ENCODE assay signal across 14 cellular contexts in the genomic region with DNA sequence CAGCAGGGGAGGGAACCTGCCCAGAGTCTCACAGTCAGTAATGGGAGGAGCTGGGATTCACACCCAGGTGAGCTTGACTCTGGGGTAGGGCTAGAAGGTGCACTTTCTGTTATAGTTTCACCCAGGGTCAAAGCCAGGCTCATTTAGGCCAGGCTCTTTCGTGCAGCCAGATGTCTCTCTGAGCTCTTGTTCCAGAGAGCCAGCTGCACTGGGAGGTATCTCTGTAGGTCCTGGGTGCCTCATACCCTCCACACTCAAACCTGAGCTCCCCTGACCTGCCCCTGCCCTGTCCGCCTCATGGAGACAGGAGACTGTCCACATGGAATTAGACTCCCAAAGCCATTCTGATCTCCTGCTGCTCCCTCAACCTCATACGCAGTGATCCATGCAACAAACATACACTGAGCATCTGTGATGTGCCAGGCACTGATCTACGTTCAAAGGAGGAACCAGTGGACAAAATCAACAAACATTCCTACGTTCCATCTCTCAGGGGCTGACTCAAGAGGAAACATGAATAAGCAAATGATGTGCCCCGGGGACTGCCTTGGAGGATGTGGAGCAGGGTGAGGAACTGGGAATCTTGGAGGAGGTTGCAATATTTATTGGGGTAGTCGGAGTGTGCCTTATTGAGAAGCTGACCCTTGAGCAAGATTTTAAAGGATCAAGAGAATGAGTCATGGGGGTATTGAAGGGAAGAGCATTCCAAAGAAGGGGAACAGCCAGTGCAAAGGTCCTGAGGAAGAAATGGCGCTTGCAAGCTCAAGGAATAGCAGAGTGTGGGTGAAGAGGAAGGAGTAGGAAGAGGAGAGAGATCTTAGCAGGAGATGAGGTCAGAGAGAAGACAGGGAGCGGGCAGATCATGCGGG.
DNase-seq lines count a peak whose midpoint lies in the region; ATAC-seq and TF ChIP-seq lines count a peak whose summit lies in the region.
"Had no signal": no experiment of that assay in that cellular context is flagged by ENCODE, and none has a peak within 500 bp of the region (broad histone marks: within the 10 kb centered on the region; RNA-seq: fewer than 3 reads in every experiment).

No MANE protein-coding gene starts in this region.

- no peak overlapping the region for H3K4me3 Mint-ChIP-seq in natural killer cell treated with Interleukin-12 subunit alpha and Interleukin-12 subunit beta and Interleukin-15 and Interleukin-18, amount 100 ng/mL, for 72 hours
- no peak overlapping the region for H3K4me3 Mint-ChIP-seq in natural killer cell
- H3K4me3 Mint-ChIP-seq in GM23338 = no peak overlapping the region
- H3K4me3 Mint-ChIP-seq in CD8-positive, alpha-beta T cell = no peak overlapping the region
- H3K4me3 Mint-ChIP-seq: neural crest cell, WTC11 had no signal

- H3K27ac Mint-ChIP-seq in natural killer cell treated with Interleukin-12 subunit alpha and Interleukin-12 subunit beta and Interleukin-15 and Interleukin-18, amount 100 ng/mL, for 72 hours = peak overlapping the region; percentile 7 to 49
- no peak overlapping the region for H3K27ac Mint-ChIP-seq in natural killer cell
- no peak overlapping the region for H3K27ac Mint-ChIP-seq in GM23338
- no peak overlapping the region for H3K27ac Mint-ChIP-seq in CD8-positive, alpha-beta T cell
- H3K27ac Mint-ChIP-seq: WTC11 had no signal

- H3K36me3 ChIP-seq in GM23338 (ENCODE audit: insufficient read depth) (no peaks in the 10 kb centered on the region), OCI-LY7 (ENCODE audit: insufficient read depth, low read length) (no peaks in the 10 kb centered on the region)
- H3K36me3 ChIP-seq in CD8-positive, alpha-beta T cell (ENCODE audit: insufficient read depth, low read length) = no peaks in the 10 kb centered on the region

- no peak for DNase-seq in natural killer cell treated with Interleukin-12 subunit alpha and Interleukin-12 subunit beta and Interleukin-15 and Interleukin-18, amount 100 ng/mL, for 72 hours (ENCODE audit: low spot score)
- DNase-seq in natural killer cell (no peak), SW 1271 (lab: John Stamatoyannopoulos, UW) (peak; percentile 43 to 65), fibroblast of pulmonary artery (ENCODE audit: low read depth) (peak; percentile 88), GM23338 (ENCODE audit: low spot score) (no peak), OCI-LY7 (ENCODE audit: low spot score) (no peak), NK-92 (lab: John Stamatoyannopoulos, UW; ENCODE audit: unreplicated experiment) (no peak)
- no peak for DNase-seq in CD8-positive, alpha-beta T cell
- DNase-seq: activated gamma-delta T cell treated with Interleukin-2 at 50 U/mL for 16 hours; C1 segment of cervical spinal cord; effector memory CD4-positive, alpha-beta T cell; NCI-H187 treated with DMSO at 0.1 percent for 48 hours had no signal

- no peaks in the 10 kb centered on the region for H3K9me3 Mint-ChIP-seq in natural killer cell treated with Interleukin-12 subunit alpha and Interleukin-12 subunit beta and Interleukin-15 and Interleukin-18, amount 100 ng/mL, for 72 hours
- H3K9me3 Mint-ChIP-seq in natural killer cell = no peaks in the 10 kb centered on the region
- no peaks in the 10 kb centered on the region for H3K9me3 Mint-ChIP-seq in GM23338
- no peaks in the 10 kb centered on the region for H3K9me3 Mint-ChIP-seq in CD8-positive, alpha-beta T cell
- H3K9me3 Mint-ChIP-seq: neural crest cell, WTC11 had no signal

- ATAC-seq in natural killer cell treated with Interleukin-12 subunit alpha and Interleukin-12 subunit beta and Interleukin-15 and Interleukin-18, amount 100 ng/mL, for 72 hours = no peak
- ATAC-seq in natural killer cell (no peak), GM23338 (no peak)
- no peak for ATAC-seq in CD8-positive, alpha-beta T cell
- ATAC-seq: WTC11 had no signal

- POLR2A ChIA-PET in OCI-LY7 (lab: Charles Lee) = no interaction called here
- POLR2A ChIA-PET in CD8-positive, alpha-beta T cell (lab: Charles Lee) = no interaction called here

- H3K4me3 ChIP-seq in fibroblast of pulmonary artery (replicated peaks; ENCODE audit: low read depth, low read length) = no peak overlapping the region
- H3K4me3 ChIP-seq in GM23338 = no peak overlapping the region
- H3K4me3 ChIP-seq in OCI-LY7 (ENCODE audit: low read depth, low read length, poor library complexity, severe bottlenecking) = no peak overlapping the region
- H3K4me3 ChIP-seq in CD8-positive, alpha-beta T cell (ENCODE audit: low read depth, low read length) = no peak overlapping the region

- H3K36me3 Mint-ChIP-seq in natural killer cell treated with Interleukin-12 subunit alpha and Interleukin-12 subunit beta and Interleukin-15 and Interleukin-18, amount 100 ng/mL, for 72 hours = no peaks in the 10 kb centered on the region
- H3K36me3 Mint-ChIP-seq in natural killer cell (no peaks in the 10 kb centered on the region), GM23338 (ENCODE audit: low read depth) (no peaks in the 10 kb centered on the region; the same call in 2 of the 3 replicates)
- no peaks in the 10 kb centered on the region for H3K36me3 Mint-ChIP-seq in CD8-positive, alpha-beta T cell
- H3K36me3 Mint-ChIP-seq: WTC11 had no signal

- H3K4me2 ChIP-seq in GM23338 = no peak overlapping the region
- H3K4me2 ChIP-seq in OCI-LY7 (ENCODE audit: low read length) = no peak overlapping the region

- H3F3A ChIP-seq in GM23338 (replicated peaks; ENCODE audit: low read depth) = no peaks in the 10 kb centered on the region

- H3K79me2 ChIP-seq in GM23338 (replicated peaks; ENCODE audit: insufficient read depth) = no peaks in the 10 kb centered on the region
- H3K79me2 ChIP-seq in OCI-LY7 (ENCODE audit: insufficient read depth, low read depth, low read length) = no peaks in the 10 kb centered on the region

- intact Hi-C loops in natural killer cell (cut with micrococcal nuclease) = no loop called here
- intact Hi-C loops in OCI-LY7 (cut with micrococcal nuclease; ENCODE audit: unreplicated experiment) = no loop called here
- intact Hi-C loops in CD8-positive, alpha-beta T cell (cut with DNase I, micrococcal nuclease) = loop anchor here (5.0 kb wide), 3 partner anchors 91 to 239 kb away; no protein-coding TSS in a partner anchor

- BruUV-seq in OCI-LY7 (replicated peaks; lab: Mats Ljungman, UMichigan) = no TSS peak

- H3K4me1 ChIP-seq in GM23338 (ENCODE audit: insufficient read depth) (no peaks in the 10 kb centered on the region), OCI-LY7 (ENCODE audit: insufficient read depth, low read length, poor library complexity, severe bottlenecking) (no peaks in the 10 kb centered on the region)
- peaks cover 6% of the 10 kb centered on the region for H3K4me1 ChIP-seq in CD8-positive, alpha-beta T cell (ENCODE audit: insufficient read depth, low read length)

- H2AFZ ChIP-seq in GM23338 (no peak overlapping the region), OCI-LY7 (ENCODE audit: low read length) (no peak overlapping the region)

- H3K27me3 ChIP-seq in GM23338 (ENCODE audit: insufficient read depth) = no peaks in the 10 kb centered on the region
- H3K27me3 ChIP-seq in CD8-positive, alpha-beta T cell (ENCODE audit: insufficient read depth, low read length) = no peaks in the 10 kb centered on the region

- TF ChIP-seq CTCF in natural killer cell (IDR thresholded peaks at IDR 0.05) (no peak), fibroblast of pulmonary artery (IDR thresholded peaks at IDR 0.05; ENCODE audit: low read length, missing control alignments) (no peak), GM23338 (conservative IDR thresholded peaks at IDR 0.05; ENCODE audit: low read depth in 2 of 2) (no peak), OCI-LY7 (conservative IDR thresholded peaks at IDR 0.05; ENCODE audit: low read length) (no peak)
- no peak for TF ChIP-seq CTCF in CD8-positive, alpha-beta T cell (IDR thresholded peaks at IDR 0.05)

- H3K4me1 Mint-ChIP-seq in natural killer cell treated with Interleukin-12 subunit alpha and Interleukin-12 subunit beta and Interleukin-15 and Interleukin-18, amount 100 ng/mL, for 72 hours (ENCODE audit: low read depth in 2 of 2) = peaks cover 39 to 67% of the 10 kb centered on the region in 2 donors
- H3K4me1 Mint-ChIP-seq in natural killer cell = peaks cover 6 to 25% of the 10 kb centered on the region in 2 donors
- H3K4me1 Mint-ChIP-seq in GM23338 = peaks cover 3% of the 10 kb centered on the region; the same call in 2 of the 3 replicates
- peaks cover 33% of the 10 kb centered on the region for H3K4me1 Mint-ChIP-seq in CD8-positive, alpha-beta T cell (ENCODE audit: low read depth)
- H3K4me1 Mint-ChIP-seq: neural crest cell, WTC11 had no signal

- H3K9me2 ChIP-seq in GM23338 (ENCODE audit: insufficient read depth) = no peaks in the 10 kb centered on the region
- H3K9me2 ChIP-seq in OCI-LY7 (ENCODE audit: insufficient read depth, low read length) = no peaks in the 10 kb centered on the region

- no peak overlapping the region for H3K27ac ChIP-seq in GM23338 (ENCODE audit: low read depth)
- H3K27ac ChIP-seq in OCI-LY7 (ENCODE audit: low read depth, low read length, poor library complexity, severe bottlenecking) = no peak overlapping the region
- no peak overlapping the region for H3K27ac ChIP-seq in CD8-positive, alpha-beta T cell (ENCODE audit: low read depth, low read length)

- H4K20me1 ChIP-seq in GM23338 (replicated peaks; ENCODE audit: insufficient read depth) = no peaks in the 10 kb centered on the region
- H4K20me1 ChIP-seq in OCI-LY7 (ENCODE audit: insufficient read depth, low read length) = no peaks in the 10 kb centered on the region

- CTCF ChIA-PET in OCI-LY7 (lab: Charles Lee; ENCODE audit: unreplicated experiment) = no interaction called here
- CTCF ChIA-PET in CD8-positive, alpha-beta T cell (lab: Charles Lee) = interaction anchor here (0.8 kb wide), 1 partner anchor 125 kb away, joined by 3 read pairs; no protein-coding TSS in a partner anchor

- peaks cover 44 to 53% of the 10 kb centered on the region in 2 donors for H3K27me3 Mint-ChIP-seq in natural killer cell treated with Interleukin-12 subunit alpha and Interleukin-12 subunit beta and Interleukin-15 and Interleukin-18, amount 100 ng/mL, for 72 hours
- peaks cover 52 to 60% of the 10 kb centered on the region in 2 donors for H3K27me3 Mint-ChIP-seq in natural killer cell (ENCODE audit: low read depth in 2 of 2)
- peaks cover 10% of the 10 kb centered on the region for H3K27me3 Mint-ChIP-seq in GM23338 (ENCODE audit: insufficient read depth, low read depth, poor library complexity)
- H3K27me3 Mint-ChIP-seq in CD8-positive, alpha-beta T cell (ENCODE audit: low read depth) = no peaks in the 10 kb centered on the region

- no peaks in the 10 kb centered on the region for H3K9me3 ChIP-seq in OCI-LY7 (ENCODE audit: low read length)
- no peaks in the 10 kb centered on the region for H3K9me3 ChIP-seq in CD8-positive, alpha-beta T cell (ENCODE audit: low read length)

TF ChIP-seq in GM23338, 12 proteins besides CTCF, POLR2A, EP300 and RAD21 (continues in another document):
- TF ChIP-seq STAT1 (IDR thresholded peaks at IDR 0.05; ENCODE audit: unreplicated experiment) (no peak), ZNF331 (CRISPR knock-in tag; IDR thresholded peaks at IDR 0.05; ENCODE audit: low read depth) (no peak), JUNB (IDR thresholded peaks at IDR 0.05; ENCODE audit: unreplicated experiment) (no peak), CREB1 (CRISPR knock-in tag; IDR thresholded peaks at IDR 0.05; ENCODE audit: low read depth) (no peak)

Comparison
In these comparisons a context has a peak if more than half of its experiments do, and no peak if none do; other contexts are left out.
1. H3K27ac Mint-ChIP-seq: peak in natural killer cell treated with Interleukin-12 subunit alpha and Interleukin-12 subunit beta and Interleukin-15 and Interleukin-18, amount 100 ng/mL, for 72 hours (2 of 2); none in natural killer cell (0 of 2), GM23338 (single experiment) and CD8-positive, alpha-beta T cell (single experiment).
2. DNase-seq: peak in SW 1271 (2 of 2) and fibroblast of pulmonary artery (single experiment); none in natural killer cell treated with Interleukin-12 subunit alpha and Interleukin-12 subunit beta and Interleukin-15 and Interleukin-18, amount 100 ng/mL, for 72 hours (single experiment), natural killer cell (single experiment), GM23338 (single experiment), OCI-LY7 (single experiment), CD8-positive, alpha-beta T cell (0 of 7) and NK-92 (single experiment).
3. intact Hi-C loops: an anchor here in CD8-positive, alpha-beta T cell (5.0 kb wide); none called in natural killer cell and OCI-LY7.